ENCODE assay signal across 2 cellular contexts in genomic region chr3:128760881-128761280, GRCh38.
TF ChIP-seq lines count a peak whose summit lies in the region.

No MANE protein-coding gene starts in this region.

TF ChIP-seq in liver, 16 proteins besides CTCF, POLR2A, EP300 and RAD21:
- TF ChIP-seq NR2F2 (IDR thresholded peaks at IDR 0.05) (peak; percentile 10), JUND (IDR thresholded peaks at IDR 0.05) (no peak)

TF ChIP-seq in HepG2, 621 proteins besides CTCF, POLR2A, EP300 and RAD21:
- TF ChIP-seq EED (CRISPR knock-in tag; IDR thresholded peaks at IDR 0.05) (no peak), MXD3 (CRISPR knock-in tag; IDR thresholded peaks at IDR 0.05) (no peak), SYNCRIP (IDR thresholded peaks at IDR 0.05; ENCODE audit: insufficient read depth, low read depth, low read length) (no peak), SUZ12 (IDR thresholded peaks at IDR 0.05; ENCODE audit: low read depth, low read length) (no peak), ZBTB39 (CRISPR knock-in tag; IDR thresholded peaks at IDR 0.05) (no peak), ZNF329 (CRISPR knock-in tag; IDR thresholded peaks at IDR 0.05; ENCODE audit: low read depth) (no peak), MLLT10 (CRISPR knock-in tag; IDR thresholded peaks at IDR 0.05) (no peak)
